ENCODE assay signal across 8 cellular contexts in the genomic region with DNA sequence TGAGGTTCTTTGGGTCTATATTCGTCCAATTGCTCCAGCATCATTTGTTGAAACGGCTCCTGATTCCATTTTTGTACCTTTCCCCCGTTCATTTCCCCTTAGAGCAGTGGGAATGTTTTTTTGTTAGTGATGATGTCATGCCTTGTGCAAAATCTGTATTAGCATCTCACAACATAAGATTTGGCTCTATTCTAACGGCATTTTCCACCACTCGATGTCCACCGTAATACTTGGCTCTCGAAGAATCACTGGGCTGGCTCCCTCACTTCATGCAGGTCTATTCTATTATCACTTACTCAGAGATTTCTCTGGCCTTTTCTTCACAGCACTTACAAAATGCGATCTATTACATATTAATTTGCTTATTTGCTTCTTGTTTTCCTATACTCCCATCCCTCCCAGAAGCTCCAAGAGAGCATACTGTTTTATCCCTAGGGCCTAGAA. TPM values are rescaled to one million over a fixed set of nuclear protein-coding genes. Genes with fewer than 3 reads are reported as not detected.
A peak's percentile ranks its signal among the peaks of the same experiment; 100 is the strongest.
DNase-seq lines count a peak whose midpoint lies in the region; ATAC-seq, FAIRE-seq and TF ChIP-seq lines count a peak whose summit lies in the region.

No MANE protein-coding gene starts in this region.

- H3K14ac ChIP-seq in IMR-90 (replicated peaks; ENCODE audit: low read depth, low read length): peak overlapping the region; percentile 63

- peaks cover 4% of the 10 kb centered on the region; the same call in 1 of the 2 replicates for H3K9me1 ChIP-seq in IMR-90 (ENCODE audit: insufficient read depth, low read length)

- in situ Hi-C loops in IMR-90 (cut with MboI; ENCODE audit: low sequenced_read_pairs): loop anchor here (5.0 kb wide), 1 partner anchor 150 kb away; no protein-coding TSS in a partner anchor

- peak overlapping the region; percentile 25; the same call in 1 of the 2 replicates for H3K23ac ChIP-seq in IMR-90 (ENCODE audit: low read depth, low read length)

- H3K36me3 ChIP-seq in GM06990 (ENCODE audit: control insufficient read depth, insufficient read depth, low read length) (peaks cover 9% of the 10 kb centered on the region), IMR-90 (ENCODE audit: control insufficient read depth, insufficient read depth, low read length) (no peaks in the 10 kb centered on the region; the same call in 1 of the 2 replicates), bronchial epithelial cell (ENCODE audit: control insufficient read depth, insufficient read depth, low read length) (peaks cover 5% of the 10 kb centered on the region), mucosa of stomach (ENCODE audit: control insufficient read depth, insufficient read depth, low read length) (no peaks in the 10 kb centered on the region)

- H3K4me3 ChIP-seq in GM06990 (replicated peaks; ENCODE audit: low read depth, low read length): peak overlapping the region; percentile 52
- peak overlapping the region; percentile 23; the same call in 1 of the 2 replicates for H3K4me3 ChIP-seq in IMR-90 (ENCODE audit: insufficient read depth, low read depth, low read length)
- H3K4me3 ChIP-seq in bronchial epithelial cell (ENCODE audit: low read depth, low read length): no peak overlapping the region
- peak overlapping the region; percentile 43 for H3K4me3 ChIP-seq in mucosa of stomach (ENCODE audit: low read length)

- peak overlapping the region; percentile 40 for H4K5ac ChIP-seq in IMR-90 (ENCODE audit: low read depth, low read length)

- H2AK9ac ChIP-seq in IMR-90 (replicated peaks; ENCODE audit: low read depth, low read length, poor library complexity): no peak overlapping the region

- no peak overlapping the region for H2AK5ac ChIP-seq in IMR-90 (ENCODE audit: low read depth, low read length)

- H3K4me2 ChIP-seq in IMR-90 (ENCODE audit: low read depth, low read length): peak overlapping the region; percentile 41

- CTCF ChIA-PET in IMR-90 (lab: Yijun Ruan, JAX): interaction anchor here (0.8 to 1.3 kb wide), 12 partner anchors 9 to 162 kb away, joined by 3 to 12 read pairs (median 4); no protein-coding TSS in a partner anchor

- POLR2A ChIA-PET in IMR-90 (lab: Charles Lee; ENCODE audit: unreplicated experiment): no interaction called here

- H2BK15ac ChIP-seq in IMR-90 (ENCODE audit: low read depth, low read length): peak overlapping the region; percentile 25; the same call in 1 of the 3 replicates

- intact Hi-C loops in IMR-90 (cut with micrococcal nuclease): loop anchor here (1.0 to 2.0 kb wide), 4 partner anchors 31 to 300 kb away; no protein-coding TSS in a partner anchor

- TF ChIP-seq RAD21 in IMR-90 (IDR thresholded peaks at IDR 0.05; ENCODE audit: low read length): no peak

- H3K79me1 ChIP-seq in IMR-90 (ENCODE audit: low read depth in 1 of 2, low read length in 2 of 2): peaks cover 15 to 33% of the 10 kb centered on the region in 2 experiments; a peak in 3 of 4 replicates

- no TSS peak for BruUV-seq in IMR-90 (replicated peaks; lab: Mats Ljungman, UMichigan)

- WGBS in IMR-90 (ENCODE audit: extremely low coverage in 2 of 2, insufficient read length in 1 of 2), 2 experiments: 44% methylated on average over 3 of the region's 8 CpGs; no CpG with 5 or more reads in 1 of the 2 experiments

- H2BK5ac ChIP-seq in IMR-90 (ENCODE audit: low read depth, low read length, poor library complexity, severe bottlenecking): peak overlapping the region; percentile 66

- H3K9ac ChIP-seq in IMR-90 (ENCODE audit: low read depth, low read length): peak overlapping the region; percentile 23; the same call in 1 of the 2 replicates
- H3K9ac ChIP-seq in mucosa of stomach (ENCODE audit: low read length): peak overlapping the region; percentile 59

- H3K4me1 ChIP-seq in IMR-90 (ENCODE audit: control insufficient read depth, insufficient read depth, low read length) (no peaks in the 10 kb centered on the region), mucosa of stomach (ENCODE audit: control insufficient read depth, insufficient read depth, low read length) (peaks cover 9% of the 10 kb centered on the region)

- H3K27me3 ChIP-seq in GM06990 (replicated peaks; ENCODE audit: control insufficient read depth, insufficient read depth, low read length) (no peaks in the 10 kb centered on the region), IMR-90 (ENCODE audit: control insufficient read depth, insufficient read depth, low read length) (no peaks in the 10 kb centered on the region), bronchial epithelial cell (ENCODE audit: control insufficient read depth, insufficient read depth, low read length) (no peaks in the 10 kb centered on the region), mucosa of stomach (ENCODE audit: control insufficient read depth, insufficient read depth, low read length) (no peaks in the 10 kb centered on the region)

- H2BK20ac ChIP-seq in IMR-90 (ENCODE audit: low read depth, low read length): peak overlapping the region; percentile 50; the same call in 1 of the 2 replicates

- H3K4ac ChIP-seq in IMR-90 (ENCODE audit: low read depth, low read length): peak overlapping the region; percentile 63

- peak; percentile 1; the same call in 1 of the 2 replicates for ATAC-seq in IMR-90 (ENCODE audit: low read depth)

- dilution Hi-C loops in IMR-90 (cut with HindIII; ENCODE audit: low sequenced_read_pairs, unreplicated experiment): no loop called here

- FAIRE-seq in bronchial epithelial cell (lab: Jason Lieb, UNC): no peak

- H2BK120ac ChIP-seq in IMR-90 (ENCODE audit: low read depth, low read length): peak overlapping the region; percentile 42; the same call in 1 of the 2 replicates

- peak overlapping the region; percentile 20; the same call in 1 of the 2 replicates for H3K27ac ChIP-seq in IMR-90 (ENCODE audit: insufficient read depth, low read length)

- H2AFZ ChIP-seq in IMR-90 (replicated peaks; ENCODE audit: low read length, poor library complexity): peak overlapping the region; percentile 98

- H3K9me3 ChIP-seq in IMR-90 (ENCODE audit: control insufficient read depth, insufficient read depth, low read length): no peaks in the 10 kb centered on the region
- H3K9me3 ChIP-seq in mucosa of stomach (ENCODE audit: control insufficient read depth, low read length): no peaks in the 10 kb centered on the region

- H4K8ac ChIP-seq in IMR-90 (ENCODE audit: low read depth in 2 of 2, low read length in 2 of 2): peak overlapping the region; percentile 56 to 97

- no peak for TF ChIP-seq POLR2A in IMR-90 (IDR thresholded peaks at IDR 0.05; ENCODE audit: low read depth, low read length)

- H3K56ac ChIP-seq in IMR-90 (ENCODE audit: extremely low read depth, insufficient read depth, low read length): peak overlapping the region; percentile 60

- DNase-seq in GM06990 (ENCODE audit: extremely low read depth, insufficient read length): no peak
- DNase-seq in IMR-90: peak; percentile 32
- DNase-seq in bronchial epithelial cell (ENCODE audit: low read depth): peak; percentile 29
- DNase-seq in GM19240 (ENCODE audit: insufficient read length, low spot score): no peak
- DNase-seq in NCI-H2081 (lab: John Stamatoyannopoulos, UW): no peak
- no peak for DNase-seq in effector CD4-positive, alpha-beta T cell
- no peak for DNase-seq in stimulated activated CD4-positive, alpha-beta T cell treated with anti-CD3 and anti-CD28 coated beads, Interleukin-1b, Interleukin-23, amount 100 ng/mL, for 48 hours

- no peaks in the 10 kb centered on the region; the same call in 1 of the 2 replicates for H4K20me1 ChIP-seq in IMR-90 (ENCODE audit: insufficient read depth, low read length)

- peak overlapping the region; percentile 21; the same call in 1 of the 2 replicates for H4K91ac ChIP-seq in IMR-90 (ENCODE audit: insufficient read depth, low read depth, low read length)

- TF ChIP-seq CTCF in GM06990 (IDR thresholded peaks at IDR 0.05; ENCODE audit: insufficient read depth, low read length, poor library complexity, severe bottlenecking) (no peak), IMR-90 (conservative IDR thresholded peaks at IDR 0.05; ENCODE audit: low read depth, low read length) (no peak), bronchial epithelial cell (IDR thresholded peaks at IDR 0.05; ENCODE audit: insufficient read depth, low read length, severe bottlenecking) (no peak)

- H3K18ac ChIP-seq in IMR-90 (ENCODE audit: low read depth, low read length): no peak overlapping the region

TF ChIP-seq in IMR-90, 13 proteins besides CTCF, POLR2A, EP300 and RAD21 (continues in another document):
- TF ChIP-seq, protein P1, sequence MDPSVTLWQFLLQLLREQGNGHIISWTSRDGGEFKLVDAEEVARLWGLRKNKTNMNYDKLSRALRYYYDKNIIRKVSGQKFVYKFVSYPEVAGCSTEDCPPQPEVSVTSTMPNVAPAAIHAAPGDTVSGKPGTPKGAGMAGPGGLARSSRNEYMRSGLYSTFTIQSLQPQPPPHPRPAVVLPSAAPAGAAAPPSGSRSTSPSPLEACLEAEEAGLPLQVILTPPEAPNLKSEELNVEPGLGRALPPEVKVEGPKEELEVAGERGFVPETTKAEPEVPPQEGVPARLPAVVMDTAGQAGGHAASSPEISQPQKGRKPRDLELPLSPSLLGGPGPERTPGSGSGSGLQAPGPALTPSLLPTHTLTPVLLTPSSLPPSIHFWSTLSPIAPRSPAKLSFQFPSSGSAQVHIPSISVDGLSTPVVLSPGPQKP (IDR thresholded peaks at IDR 0.05; ENCODE audit: borderline replicate concordance, low read depth, low read length): no peak
- TF ChIP-seq NFE2L2 (IDR thresholded peaks at IDR 0.05; ENCODE audit: low read depth, low read length) (no peak), CEBPB (IDR thresholded peaks at IDR 0.05; ENCODE audit: low read depth, low read length) (no peak), MAFK (IDR thresholded peaks at IDR 0.05; ENCODE audit: low read depth, low read length) (no peak), MXI1 (IDR thresholded peaks at IDR 0.05; ENCODE audit: borderline replicate concordance, low read depth, low read length) (no peak), SMC3 (IDR thresholded peaks at IDR 0.05; ENCODE audit: low read depth, low read length) (no peak), CHD1 (IDR thresholded peaks at IDR 0.05; ENCODE audit: low read depth, low read length) (no peak)

RNA-seq across cellular contexts. Expression of gene NME1, which starts 0.6 kb away (rescaled TPM):
- total RNA-seq in IMR-90 (2012; rRNA removed) (261 and 312 TPM in 2 replicates), bronchial epithelial cell (129 and 204 TPM in 2 replicates)
- 311 and 365 TPM in 2 replicates for polyA plus RNA-seq in IMR-90 (2012; rRNA removed)
- 294 and 458 TPM in 2 replicates for polyA plus RNA-seq in IMR-90 (2012; cell fraction: cytosol; rRNA removed)
- polyA plus RNA-seq in IMR-90 (2012; cell fraction: nucleus; rRNA removed; ENCODE audit: low replicate concordance): 76.8 and 195 TPM in 2 replicates

RNA-seq across cellular contexts. Expression of gene NME2, which starts 13.4 kb away (rescaled TPM):
- total RNA-seq in IMR-90 (2012; rRNA removed) (824 and 863 TPM in 2 replicates), bronchial epithelial cell (995 and 1,613 TPM in 2 replicates)
- 912 and 1,059 TPM in 2 replicates for polyA plus RNA-seq in IMR-90 (2012; rRNA removed)
- polyA plus RNA-seq in IMR-90 (2012; cell fraction: cytosol; rRNA removed): 1,086 and 1,531 TPM in 2 replicates
- polyA plus RNA-seq in IMR-90 (2012; cell fraction: nucleus; rRNA removed; ENCODE audit: low replicate concordance): 335 and 521 TPM in 2 replicates

RNA-seq across cellular contexts. Expression of gene SPAG9, which starts 32.1 kb away (rescaled TPM):
- total RNA-seq in IMR-90 (2012; rRNA removed): 75.5 and 93.9 TPM in 2 replicates
- polyA plus RNA-seq in IMR-90 (2012; rRNA removed): 20.6 and 26.7 TPM in 2 replicates
- 4.7 and 6.2 TPM in 2 replicates for polyA plus RNA-seq in IMR-90 (2012; cell fraction: cytosol; rRNA removed)
- 14.2 and 68.3 TPM in 2 replicates for polyA plus RNA-seq in IMR-90 (2012; cell fraction: nucleus; rRNA removed; ENCODE audit: low replicate concordance)
- 85.0 and 99.3 TPM in 2 replicates for total RNA-seq in bronchial epithelial cell

Comparison
In these comparisons a context has a peak if more than half of its experiments do, and no peak if none do; other contexts are left out.
1. DNase-seq: peak in IMR-90 (single experiment) and bronchial epithelial cell (single experiment); none in GM06990 (single experiment), GM19240 (single experiment), NCI-H2081 (0 of 2), effector CD4-positive, alpha-beta T cell (single experiment) and stimulated activated CD4-positive, alpha-beta T cell treated with anti-CD3 and anti-CD28 coated beads, Interleukin-1b, Interleukin-23, amount 100 ng/mL, for 48 hours (single experiment).